14 cellular contexts compared by ENCODE assay signal in the genomic region with DNA sequence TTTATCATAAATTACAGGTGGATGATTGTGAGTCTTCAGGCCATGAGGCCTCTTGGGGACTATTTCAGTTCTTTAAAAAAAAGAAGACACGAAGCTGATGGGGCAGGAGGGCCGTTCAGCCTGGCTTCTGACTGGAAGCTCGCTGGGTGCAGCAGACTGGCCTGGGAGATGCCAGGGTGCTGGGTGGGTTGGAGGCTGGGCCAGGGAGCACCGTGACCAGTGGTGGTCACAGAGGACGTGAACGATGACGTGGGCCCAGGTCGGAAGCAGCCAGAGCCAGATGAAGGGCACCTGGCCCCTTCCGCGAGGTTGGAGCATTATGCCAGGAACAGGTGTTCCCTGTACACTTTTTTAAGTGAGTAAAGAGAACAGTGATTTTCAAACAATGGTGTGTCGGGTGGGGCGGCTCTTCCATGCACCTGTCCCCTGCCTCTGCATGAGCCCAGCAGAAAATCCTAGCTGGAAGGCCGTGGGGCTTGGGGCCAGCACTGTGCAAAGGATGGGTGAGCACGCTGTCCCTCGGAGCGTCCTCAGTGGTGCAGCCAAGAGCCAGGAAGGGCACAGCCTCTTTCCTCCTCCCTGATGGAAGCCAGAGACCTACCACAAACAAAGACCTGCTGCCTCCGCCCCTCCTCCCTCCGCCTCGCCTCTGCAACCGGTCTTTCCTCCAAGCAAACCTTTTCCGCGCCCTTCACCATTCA.
DNase-seq lines count a peak whose midpoint lies in the region; ATAC-seq and TF ChIP-seq lines count a peak whose summit lies in the region.
"Had no signal": no experiment of that assay in that cellular context is flagged by ENCODE, and none has a peak within 500 bp of the region (broad histone marks: within the 10 kb centered on the region; RNA-seq: fewer than 3 reads in every experiment).

No MANE protein-coding gene starts in this region.

- H2BK15ac ChIP-seq in H9 (ENCODE audit: low read depth, low read length): no peak overlapping the region

- H3K4me3 ChIP-seq in body of pancreas: no peak overlapping the region
- H3K4me3 ChIP-seq in neural progenitor cell: no peak overlapping the region
- H3K4me3 ChIP-seq in brain microvascular endothelial cell (ENCODE audit: low read depth, low read length): no peak overlapping the region
- H3K4me3 ChIP-seq: BLaER1 treated with 17β-estradiol and CSF1 and Interleukin-3, amounts not matched to agents 10 nM and 100 nM had no signal

- no peak overlapping the region for H4K5ac ChIP-seq in H9 (ENCODE audit: insufficient read length, low read depth, low read length)

- no peak overlapping the region for H2BK12ac ChIP-seq in H9 (ENCODE audit: insufficient read length, low read depth, low read length)

- no peak overlapping the region for H2BK120ac ChIP-seq in H9 (ENCODE audit: low read depth, low read length, poor library complexity, severe bottlenecking)

- no peak overlapping the region for H2BK20ac ChIP-seq in H9 (ENCODE audit: low read depth, low read length, poor library complexity, severe bottlenecking)

- H3K56ac ChIP-seq in H9 (ENCODE audit: insufficient read length, low read depth, low read length): no peak overlapping the region

- H3K23ac ChIP-seq in H9 (ENCODE audit: insufficient read length, low read depth, low read length): no peak overlapping the region

- no peak overlapping the region for H3K4ac ChIP-seq in H9 (ENCODE audit: low read depth, low read length)

- H3K9me3 Mint-ChIP-seq in H9: no peaks in the 10 kb centered on the region
- peaks cover 3% of the 10 kb centered on the region for H3K9me3 Mint-ChIP-seq in neural progenitor cell
- no peaks in the 10 kb centered on the region for H3K9me3 Mint-ChIP-seq in immature natural killer cell
- H3K9me3 Mint-ChIP-seq: activated naive CD8-positive, alpha-beta T cell treated with anti-CD3 and anti-CD28 coated beads for 36 hours had no signal

- H3K79me2 ChIP-seq in H9 (ENCODE audit: insufficient read depth, low read length) (no peaks in the 10 kb centered on the region), neural progenitor cell (ENCODE audit: low read depth) (no peaks in the 10 kb centered on the region)

- H3K9me3 ChIP-seq in H9 (ENCODE audit: control insufficient read depth, low read depth, low read length) (no peaks in the 10 kb centered on the region), body of pancreas (no peaks in the 10 kb centered on the region), neural progenitor cell (ENCODE audit: low read depth) (no peaks in the 10 kb centered on the region)
- H3K9me3 ChIP-seq: BLaER1 treated with 17β-estradiol and CSF1 and Interleukin-3, amounts not matched to agents 10 nM and 100 nM had no signal

- no peaks in the 10 kb centered on the region for H3K79me1 ChIP-seq in H9 (ENCODE audit: insufficient read depth, low read depth, low read length, poor library complexity, severe bottlenecking)

- no peak overlapping the region for H3T11ph ChIP-seq in H9 (ENCODE audit: low read length)

- intact Hi-C loops in body of pancreas (cut with DNase I): no loop called here

- no peak overlapping the region for H2AK5ac ChIP-seq in H9 (ENCODE audit: insufficient read length, low read length)

- no CpG with 5 or more reads among the region's 22 CpGs for WGBS in H9 (ENCODE audit: extremely low coverage, insufficient read length, low lambda C conversion rate)
- WGBS in body of pancreas, 2 donors: 68 to 75% methylated on average over 20 to 22 of the region's 22 CpGs

- H3K4me3 Mint-ChIP-seq in H9 (peak overlapping the region in 1 of 2 experiments; percentile 65; a peak in 1 of 5 replicates), neural progenitor cell (peak overlapping the region; percentile 38), immature natural killer cell (no peak overlapping the region)
- H3K4me3 Mint-ChIP-seq: activated naive CD8-positive, alpha-beta T cell treated with anti-CD3 and anti-CD28 coated beads for 36 hours had no signal

- H3K4me1 ChIP-seq in H9 (ENCODE audit: insufficient read depth, low read length) (no peaks in the 10 kb centered on the region; the same call in 1 of the 2 replicates), body of pancreas (peaks cover 12% of the 10 kb centered on the region), neural progenitor cell (peaks cover 18% of the 10 kb centered on the region)

- H3K4me1 Mint-ChIP-seq in H9: peaks cover 28 to 54% of the 10 kb centered on the region in 2 experiments
- H3K4me1 Mint-ChIP-seq in neural progenitor cell: peaks cover 39% of the 10 kb centered on the region
- H3K4me1 Mint-ChIP-seq in immature natural killer cell: peaks cover 0 to under 1% of the 10 kb centered on the region in 2 donors
- H3K4me1 Mint-ChIP-seq: activated naive CD8-positive, alpha-beta T cell treated with anti-CD3 and anti-CD28 coated beads for 36 hours had no signal

- DNase-seq in H9 (peak; percentile 71), NCI-H2107 (lab: John Stamatoyannopoulos, UW) (peak; percentile 32), body of pancreas (peak in 2 of 4 donors; percentile 14 to 27), neural progenitor cell (ENCODE audit: low spot score) (peak; percentile 48), immature natural killer cell (no peak), pons (ENCODE audit: low spot score) (no peak), globus pallidus (ENCODE audit: low spot score) (no peak), brain microvascular endothelial cell (no peak)
- DNase-seq: activated naive CD8-positive, alpha-beta T cell treated with anti-CD3 and anti-CD28 coated beads for 36 hours; kidney glomerular epithelial cell; NCI-H524 treated with DMSO at 0.1 percent for 48 hours; stimulated activated CD4-positive, alpha-beta T cell treated with anti-CD3 and anti-CD28 coated beads, Interleukin-2, amount 100 ng/mL, for 48 hours; stimulated activated naive CD8-positive, alpha-beta T cell treated with anti-CD3 and anti-CD28 coated beads, Interleukin-15, Interleukin-2, amounts not matched to agents 100 U/mL and 50 U/mL, for 24 hours had no signal

- no peak overlapping the region for H4K8ac ChIP-seq in H9 (replicated peaks; ENCODE audit: insufficient read length, low read depth, low read length)

- no peak overlapping the region for H2BK5ac ChIP-seq in H9 (ENCODE audit: insufficient read length, low read length)

- no peak overlapping the region for H4K91ac ChIP-seq in H9 (ENCODE audit: insufficient read length, low read depth, low read length)

- in situ Hi-C loops in brain microvascular endothelial cell (cut with HindIII; ENCODE audit: low pct_ligation_motif_present, low sequenced_read_pairs): no loop called here

- TF ChIP-seq POLR2A in body of pancreas (IDR thresholded peaks at IDR 0.05): no peak

- H3K36me3 Mint-ChIP-seq in H9 (ENCODE audit: insufficient read depth in 1 of 3, low read depth in 3 of 3) (no peaks in the 10 kb centered on the region; a peak in 1 of 7 replicates), neural progenitor cell (peaks cover 11% of the 10 kb centered on the region), immature natural killer cell (peaks cover 0 to 5% (median 0%) of the 10 kb centered on the region in 3 donors)

- H3K27ac Mint-ChIP-seq in H9: peak overlapping the region in 2 of 3 experiments; percentile 82 to 93; a peak in 3 of 7 replicates
- no peak overlapping the region for H3K27ac Mint-ChIP-seq in neural progenitor cell
- H3K27ac Mint-ChIP-seq in immature natural killer cell: peak overlapping the region in 2 of 6 donors; percentile 23 to 71
- H3K27ac Mint-ChIP-seq: activated naive CD8-positive, alpha-beta T cell treated with anti-CD3 and anti-CD28 coated beads for 36 hours had no signal

- no peak for TF ChIP-seq CTCF in H9 (conservative IDR thresholded peaks at IDR 0.05)
- TF ChIP-seq CTCF in body of pancreas (IDR thresholded peaks at IDR 0.05): no peak
- TF ChIP-seq CTCF in neural progenitor cell (IDR thresholded peaks at IDR 0.05): no peak
- no peak for TF ChIP-seq CTCF in brain microvascular endothelial cell (IDR thresholded peaks at IDR 0.05; ENCODE audit: low read depth, low read length, missing control alignments)

- H3K27ac ChIP-seq in H9 (ENCODE audit: insufficient read length, low read depth, low read length): no peak overlapping the region
- peak overlapping the region in 3 of 4 donors; percentile 12 to 34 (median 17) for H3K27ac ChIP-seq in body of pancreas
- H3K27ac ChIP-seq in neural progenitor cell: no peak overlapping the region
- H3K27ac ChIP-seq in brain microvascular endothelial cell: no peak overlapping the region
- H3K27ac ChIP-seq: BLaER1 treated with 17β-estradiol and CSF1 and Interleukin-3, amounts not matched to agents 10 nM and 100 nM had no signal

- no peak overlapping the region for H3K18ac ChIP-seq in H9 (ENCODE audit: insufficient read length, low read depth, low read length)

- H3K9ac ChIP-seq in H9 (ENCODE audit: extremely low read depth, insufficient read length, low read length) (no peak overlapping the region), neural progenitor cell (no peak overlapping the region)
- H3K9ac ChIP-seq: BLaER1 treated with 17β-estradiol and CSF1 and Interleukin-3, amounts not matched to agents 10 nM and 100 nM had no signal

- H4K20me1 ChIP-seq in H9 (ENCODE audit: control insufficient read depth, insufficient read depth, insufficient read length) (no peaks in the 10 kb centered on the region), neural progenitor cell (ENCODE audit: low read depth) (peaks cover 8% of the 10 kb centered on the region)

- H3K27me3 Mint-ChIP-seq in H9 (ENCODE audit: low read depth) (no peaks in the 10 kb centered on the region; the same call in 1 of the 2 replicates), neural progenitor cell (ENCODE audit: insufficient read depth, low read depth) (peaks cover 3% of the 10 kb centered on the region), immature natural killer cell (ENCODE audit: low read depth in 3 of 3) (peaks cover under 1 to 18% (median 9%) of the 10 kb centered on the region in 3 donors)
- H3K27me3 Mint-ChIP-seq: activated naive CD8-positive, alpha-beta T cell treated with anti-CD3 and anti-CD28 coated beads for 36 hours had no signal

- no peak overlapping the region for H2AFZ ChIP-seq in H9 (ENCODE audit: low read length)
- H2AFZ ChIP-seq in neural progenitor cell (replicated peaks): no peak overlapping the region

- H3K36me3 ChIP-seq in body of pancreas (replicated peaks in 1 of 2; ENCODE audit: insufficient read depth in 1 of 2, low read depth in 2 of 2): no peaks in the 10 kb centered on the region
- H3K36me3 ChIP-seq in neural progenitor cell: no peaks in the 10 kb centered on the region
- no peaks in the 10 kb centered on the region for H3K36me3 ChIP-seq in brain microvascular endothelial cell (replicated peaks)

- H3K4me2 ChIP-seq in H9 (ENCODE audit: insufficient read depth, insufficient read length, low read length): no peak overlapping the region
- no peak overlapping the region for H3K4me2 ChIP-seq in neural progenitor cell
- H3K4me2 ChIP-seq: BLaER1 treated with 17β-estradiol and CSF1 and Interleukin-3, amounts not matched to agents 10 nM and 100 nM had no signal

- H3K14ac ChIP-seq in H9 (ENCODE audit: insufficient read depth, low read length): no peak overlapping the region

- peaks cover 5% of the 10 kb centered on the region for H3F3A ChIP-seq in neural progenitor cell (ENCODE audit: low read depth)

- H3K27me3 ChIP-seq in H9 (ENCODE audit: insufficient read depth, low read length) (no peaks in the 10 kb centered on the region), body of pancreas (no peaks in the 10 kb centered on the region), neural progenitor cell (no peaks in the 10 kb centered on the region), brain microvascular endothelial cell (replicated peaks) (no peaks in the 10 kb centered on the region)
- H3K27me3 ChIP-seq: BLaER1 treated with 17β-estradiol and CSF1 and Interleukin-3, amounts not matched to agents 10 nM and 100 nM had no signal

- ATAC-seq in body of pancreas: no peak
- ATAC-seq: stimulated activated naive CD8-positive, alpha-beta T cell treated with anti-CD3 and anti-CD28 coated beads, Interleukin-15, Interleukin-2, amounts not matched to agents 100 U/mL and 50 U/mL, for 24 hours had no signal

- H3K23me2 ChIP-seq in H9 (ENCODE audit: insufficient read length, low read depth, low read length, poor library complexity, severe bottlenecking): no peaks in the 10 kb centered on the region

Comparison
In these comparisons a context has a peak if more than half of its experiments do, and no peak if none do; other contexts are left out.
1. DNase-seq: peak in H9 (single experiment), NCI-H2107 (single experiment) and neural progenitor cell (single experiment); none in immature natural killer cell (0 of 3), pons (single experiment), globus pallidus (single experiment) and brain microvascular endothelial cell (single experiment).
2. H3K27ac ChIP-seq: peak in body of pancreas (3 of 4); none in H9 (single experiment), neural progenitor cell (single experiment) and brain microvascular endothelial cell (single experiment).